ENCODE assay signal across 8 cellular contexts in genomic region chr5:36870399-36871040, GRCh38. TPM values are rescaled to one million over a fixed set of nuclear protein-coding genes. Genes with fewer than 3 reads are reported as not detected.
DNase-seq lines count a peak whose midpoint lies in the region; ATAC-seq and TF ChIP-seq lines count a peak whose summit lies in the region.

No MANE protein-coding gene starts in this region.

- H3K27me3 Mint-ChIP-seq in CD4-positive, alpha-beta memory T cell, result no peaks in the 10 kb centered on the region
- no peaks in the 10 kb centered on the region for H3K27me3 Mint-ChIP-seq in T-helper 1 cell treated with Interleukin-12 subunit alpha and Interleukin-12 subunit beta and Interleukin-4 antibody, amounts not matched to agents 30 μg/mL and 1 μg/mL, for 36 hours (ENCODE audit: low read depth)
- no peaks in the 10 kb centered on the region for H3K27me3 Mint-ChIP-seq in osteocyte (ENCODE audit: unreplicated experiment)

- peaks cover 4 to 7% of the 10 kb centered on the region in 2 donors for H3K36me3 Mint-ChIP-seq in CD4-positive, alpha-beta memory T cell
- H3K36me3 Mint-ChIP-seq in T-helper 1 cell treated with Interleukin-12 subunit alpha and Interleukin-12 subunit beta and Interleukin-4 antibody, amounts not matched to agents 30 μg/mL and 1 μg/mL, for 36 hours (ENCODE audit: low read depth), result peaks cover 3% of the 10 kb centered on the region
- peaks cover 9% of the 10 kb centered on the region for H3K36me3 Mint-ChIP-seq in osteocyte (ENCODE audit: unreplicated experiment)

- H3K4me1 ChIP-seq in CD4-positive, alpha-beta memory T cell (ENCODE audit: insufficient read depth, low read length), result peaks cover 48% of the 10 kb centered on the region

- intact Hi-C loops in CD4-positive, alpha-beta memory T cell (cut with micrococcal nuclease), result loop anchor here (1.0 kb wide), 4 partner anchors 125 to 180 kb away; no protein-coding TSS in a partner anchor

- POLR2A ChIA-PET in CD4-positive, alpha-beta memory T cell (lab: Charles Lee; ENCODE audit: partially characterized antibody), result interaction anchor here (0.6 kb wide), 1 partner anchor 378 kb away, joined by 3 read pairs; no protein-coding TSS in a partner anchor

- peak in 4 of 5 donors; percentile 68 to 73 (median 70) for DNase-seq in CD4-positive, alpha-beta memory T cell
- DNase-seq in NCI-H2029 (lab: John Stamatoyannopoulos, UW), result peak; percentile 71
- peak; percentile 84 for DNase-seq in fibroblast of peridontal ligament (ENCODE audit: extremely low read depth)
- no peak for DNase-seq in osteocyte (ENCODE audit: extremely low spot score, unreplicated experiment)
- no peak for DNase-seq in ureter (ENCODE audit: low spot score)

- no peaks in the 10 kb centered on the region for H3K9me3 ChIP-seq in CD4-positive, alpha-beta memory T cell (ENCODE audit: control insufficient read depth in 1 of 2, low read length in 2 of 2)

- peak overlapping the region in 4 of 8 donors; percentile 2 to 59 (median 24) for H3K4me3 Mint-ChIP-seq in CD4-positive, alpha-beta memory T cell
- no peak overlapping the region for H3K4me3 Mint-ChIP-seq in T-helper 1 cell treated with Interleukin-12 subunit alpha and Interleukin-12 subunit beta and Interleukin-4 antibody, amounts not matched to agents 30 μg/mL and 1 μg/mL, for 36 hours
- H3K4me3 Mint-ChIP-seq in osteocyte (ENCODE audit: unreplicated experiment), result no peak overlapping the region

- H3K27me3 ChIP-seq in CD4-positive, alpha-beta memory T cell (ENCODE audit: insufficient read depth, low read length), result no peaks in the 10 kb centered on the region

- peaks cover 22 to 37% (median 28%) of the 10 kb centered on the region in 4 donors for H3K4me1 Mint-ChIP-seq in CD4-positive, alpha-beta memory T cell
- peaks cover 31% of the 10 kb centered on the region for H3K4me1 Mint-ChIP-seq in T-helper 1 cell treated with Interleukin-12 subunit alpha and Interleukin-12 subunit beta and Interleukin-4 antibody, amounts not matched to agents 30 μg/mL and 1 μg/mL, for 36 hours (ENCODE audit: low read depth)
- H3K4me1 Mint-ChIP-seq in osteocyte (ENCODE audit: unreplicated experiment), result peaks cover 34% of the 10 kb centered on the region

- CTCF ChIA-PET in CD4-positive, alpha-beta memory T cell (lab: Charles Lee; ENCODE audit: partially characterized antibody), result interaction anchor here (0.6 to 4.1 kb wide), 8 partner anchors 16 to 180 kb away, joined by 3 to 43 read pairs (median 5); no protein-coding TSS in a partner anchor

- TF ChIP-seq CTCF in osteocyte (IDR thresholded peaks at IDR 0.05), result peak; percentile 70

- H3K27ac Mint-ChIP-seq in CD4-positive, alpha-beta memory T cell, result peak overlapping the region in 4 of 7 donors; percentile 36 to 68 (median 55)
- peak overlapping the region; percentile 33 for H3K27ac Mint-ChIP-seq in T-helper 1 cell treated with Interleukin-12 subunit alpha and Interleukin-12 subunit beta and Interleukin-4 antibody, amounts not matched to agents 30 μg/mL and 1 μg/mL, for 36 hours
- no peak overlapping the region for H3K27ac Mint-ChIP-seq in osteocyte (ENCODE audit: unreplicated experiment)

- H3K9me3 Mint-ChIP-seq in CD4-positive, alpha-beta memory T cell, result peaks cover 0 to 2% (median 0%) of the 10 kb centered on the region in 8 donors
- H3K9me3 Mint-ChIP-seq in T-helper 1 cell treated with Interleukin-12 subunit alpha and Interleukin-12 subunit beta and Interleukin-4 antibody, amounts not matched to agents 30 μg/mL and 1 μg/mL, for 36 hours, result no peaks in the 10 kb centered on the region
- no peaks in the 10 kb centered on the region for H3K9me3 Mint-ChIP-seq in osteocyte (ENCODE audit: unreplicated experiment)

- no peak overlapping the region for H3K27ac ChIP-seq in CD4-positive, alpha-beta memory T cell (ENCODE audit: low read depth, low read length)

- H3K36me3 ChIP-seq in CD4-positive, alpha-beta memory T cell (ENCODE audit: insufficient read depth, low read length), result no peaks in the 10 kb centered on the region

- ATAC-seq in GM19025 (IDR thresholded peaks at IDR 0.05; ENCODE audit: low read depth, unreplicated experiment) (peak; percentile 72), HG03095 (IDR thresholded peaks at IDR 0.05; ENCODE audit: unreplicated experiment) (peak; percentile 68)

- H3K4me3 ChIP-seq in CD4-positive, alpha-beta memory T cell (ENCODE audit: low read length in 2 of 2), result no peak overlapping the region

RNA-seq across cellular contexts. Expression of gene NIPBL, which starts 6.0 kb away (rescaled TPM):
- total RNA-seq in CD4-positive, alpha-beta memory T cell, result 100 to 1,000 TPM; 106 to 110 TPM
- 10 to 100 TPM in 1 of 2 donors, 1 to 10 TPM in 1; 3.8 to 43.0 TPM for polyA plus RNA-seq in CD4-positive, alpha-beta memory T cell
- 52.2 and 53.4 TPM in 2 replicates for total RNA-seq in osteocyte
- 92.7 TPM for total RNA-seq in ureter

Comparison
In these comparisons a context has a peak if more than half of its experiments do, and no peak if none do; other contexts are left out.
1. DNase-seq: peak in CD4-positive, alpha-beta memory T cell (4 of 5), NCI-H2029 (single experiment) and fibroblast of peridontal ligament (single experiment); none in osteocyte (single experiment) and ureter (single experiment).